Comparison of ENCODE assay signal across 2 cellular contexts in the genomic region with DNA sequence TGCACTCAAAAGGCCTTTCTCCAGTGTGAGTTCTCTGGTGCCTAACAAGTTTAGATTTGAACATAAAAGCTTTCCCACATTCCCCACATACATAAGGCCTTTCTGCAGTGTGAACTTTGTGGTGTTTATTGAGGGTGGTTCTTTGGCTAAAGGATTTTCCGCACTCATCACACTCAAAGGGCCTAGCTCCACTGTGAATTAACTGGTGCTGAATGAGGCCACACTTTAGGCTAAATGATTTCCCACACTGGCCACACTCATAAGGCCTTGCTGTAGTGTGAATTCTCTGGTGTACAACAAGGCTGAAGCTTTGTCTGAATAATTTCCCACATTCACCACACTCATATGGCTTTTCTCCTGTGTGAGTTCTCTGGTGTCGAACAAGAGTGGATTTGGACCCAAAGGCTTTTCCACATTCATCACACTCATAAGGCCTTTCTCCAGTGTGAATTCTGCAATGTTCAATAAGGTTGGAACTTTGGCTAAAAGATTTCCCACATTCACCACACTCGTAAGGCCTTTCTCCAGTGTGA.
TF ChIP-seq lines count a peak whose summit lies in the region.

No MANE protein-coding gene starts in this region.

TF ChIP-seq in HepG2, 621 proteins besides CTCF, POLR2A, EP300 and RAD21:
- TF ChIP-seq ZNF607 (CRISPR knock-in tag; IDR thresholded peaks at IDR 0.05; ENCODE audit: borderline replicate concordance) (no peak), ZNF274 (CRISPR knock-in tag; IDR thresholded peaks at IDR 0.05) (peak; percentile 87; the same call in 1 of the 2 replicates)

TF ChIP-seq in WTC11, 78 proteins besides CTCF, POLR2A, EP300 and RAD21:
- TF ChIP-seq, protein P1, sequence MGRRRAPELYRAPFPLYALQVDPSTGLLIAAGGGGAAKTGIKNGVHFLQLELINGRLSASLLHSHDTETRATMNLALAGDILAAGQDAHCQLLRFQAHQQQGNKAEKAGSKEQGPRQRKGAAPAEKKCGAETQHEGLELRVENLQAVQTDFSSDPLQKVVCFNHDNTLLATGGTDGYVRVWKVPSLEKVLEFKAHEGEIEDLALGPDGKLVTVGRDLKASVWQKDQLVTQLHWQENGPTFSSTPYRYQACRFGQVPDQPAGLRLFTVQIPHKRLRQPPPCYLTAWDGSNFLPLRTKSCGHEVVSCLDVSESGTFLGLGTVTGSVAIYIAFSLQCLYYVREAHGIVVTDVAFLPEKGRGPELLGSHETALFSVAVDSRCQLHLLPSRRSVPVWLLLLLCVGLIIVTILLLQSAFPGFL (CRISPR knock-in tag; IDR thresholded peaks at IDR 0.05; ENCODE audit: borderline replicate concordance), result no peak
- TF ChIP-seq NFATC4 (CRISPR knock-in tag; IDR thresholded peaks at IDR 0.05) (no peak), FOXP1 (CRISPR knock-in tag; IDR thresholded peaks at IDR 0.05; ENCODE audit: borderline replicate concordance) (no peak), ZNF423 (CRISPR knock-in tag; IDR thresholded peaks at IDR 0.05) (no peak), EMX1 (CRISPR knock-in tag; IDR thresholded peaks at IDR 0.05) (no peak)
- TF ChIP-seq, protein P2, sequence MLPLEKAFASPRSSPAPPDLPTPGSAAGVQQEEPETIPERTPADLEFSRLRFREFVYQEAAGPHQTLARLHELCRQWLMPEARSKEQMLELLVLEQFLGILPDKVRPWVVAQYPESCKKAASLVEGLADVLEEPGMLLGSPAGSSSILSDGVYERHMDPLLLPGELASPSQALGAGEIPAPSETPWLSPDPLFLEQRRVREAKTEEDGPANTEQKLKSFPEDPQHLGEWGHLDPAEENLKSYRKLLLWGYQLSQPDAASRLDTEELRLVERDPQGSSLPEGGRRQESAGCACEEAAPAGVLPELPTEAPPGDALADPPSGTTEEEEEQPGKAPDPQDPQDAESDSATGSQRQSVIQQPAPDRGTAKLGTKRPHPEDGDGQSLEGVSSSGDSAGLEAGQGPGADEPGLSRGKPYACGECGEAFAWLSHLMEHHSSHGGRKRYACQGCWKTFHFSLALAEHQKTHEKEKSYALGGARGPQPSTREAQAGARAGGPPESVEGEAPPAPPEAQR (CRISPR knock-in tag; IDR thresholded peaks at IDR 0.05), result no peak
